Comparison of ENCODE assay signal across 26 cellular contexts in the genomic region with DNA sequence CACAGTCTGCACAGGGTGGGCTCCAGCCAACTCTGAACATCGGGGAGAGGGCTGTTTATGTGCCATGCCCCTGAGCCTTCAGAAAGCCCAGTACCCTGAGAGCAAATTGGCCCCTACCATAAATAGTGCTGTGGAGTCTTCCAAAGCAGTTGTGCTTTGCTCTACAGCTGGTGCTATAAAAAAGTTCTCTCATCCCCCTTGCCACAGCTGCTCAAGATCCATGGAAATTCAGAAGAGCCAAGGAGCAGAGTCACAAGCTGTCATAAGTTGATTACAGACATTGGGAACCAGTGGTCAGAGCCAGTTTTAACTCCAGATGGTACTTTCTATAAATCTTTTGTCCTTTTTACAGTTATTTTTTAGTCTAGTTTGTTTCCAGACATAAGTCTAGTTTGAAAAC.
"Had no signal": no experiment of that assay in that cellular context is flagged by ENCODE, and none has a peak within 500 bp of the region (broad histone marks: within the 10 kb centered on the region; RNA-seq: fewer than 3 reads in every experiment).

No MANE protein-coding gene starts in this region.

- DNase-seq: activated CD4-positive, alpha-beta memory T cell treated with anti-CD3 and anti-CD28 coated beads, Interleukin-2, amount 10 ng/mL, durations not matched to agents 7 days and 5 days; activated CD4-positive, alpha-beta T cell treated with anti-CD3 and anti-CD28 coated beads for 36 hours; activated CD4-positive, alpha-beta T cell treated with anti-CD3 and anti-CD28 coated beads, Interleukin-2, amount 10 ng/mL, durations not matched to agents 24 days and 14 days; activated CD4-positive, CD25-positive, alpha-beta regulatory T cell; activated CD4-positive, CD25-positive, alpha-beta regulatory T cell treated with anti-CD3 and anti-CD28 coated beads, Interleukin-2, amount 50 U/mL, for 72 hours; activated CD8-positive, alpha-beta memory T cell treated with anti-CD3 and anti-CD28 coated beads, Interleukin-2, amount 50 U/mL, for 48 hours; activated gamma-delta T cell; activated naive CD4-positive, alpha-beta T cell; activated naive CD4-positive, alpha-beta T cell treated with anti-CD3 and anti-CD28 coated beads, Interleukin-2, amount 10 ng/mL, durations not matched to agents 7 days and 5 days; activated naive CD8-positive, alpha-beta T cell treated with anti-CD3 and anti-CD28 coated beads, Interleukin-2, amount 10 ng/mL, durations not matched to agents 7 days and 5 days; activated T-cell treated with anti-CD3 and anti-CD28 coated beads for 4 hours; activated T-cell treated with anti-CD3 and anti-CD28 coated beads, Interleukin-2, amount 50 U/mL, for 24 hours; activated T-cell treated with anti-CD3 and anti-CD28 coated beads, Interleukin-2, amount 50 U/mL, for 72 hours; central memory CD4-positive, alpha-beta T cell; cerebellar nuclear complex; colonic mucosa; effector memory CD4-positive, alpha-beta T cell; endodermal cell; foreskin fibroblast; T-helper 2 cell had no signal

- H3K9me3 Mint-ChIP-seq: activated CD4-positive, alpha-beta memory T cell treated with anti-CD3 and anti-CD28 coated beads, Interleukin-2, amount 10 ng/mL, durations not matched to agents 7 days and 5 days; activated CD4-positive, alpha-beta T cell treated with anti-CD3 and anti-CD28 coated beads, Interleukin-2, amount 10 ng/mL, durations not matched to agents 24 days and 14 days; activated naive CD4-positive, alpha-beta T cell treated with anti-CD3 and anti-CD28 coated beads, Interleukin-2, amount 10 ng/mL, durations not matched to agents 7 days and 5 days; activated naive CD4-positive, alpha-beta T cell treated with anti-CD3 and anti-CD28 coated beads, Interleukin-2, amount 50 U/mL, for 72 hours; activated naive CD8-positive, alpha-beta T cell treated with anti-CD3 and anti-CD28 coated beads, Interleukin-2, amount 10 ng/mL, durations not matched to agents 7 days and 5 days; activated T-cell treated with anti-CD3 and anti-CD28 coated beads, Interleukin-2, amount 50 U/mL, for 24 hours; activated T-cell treated with anti-CD3 and anti-CD28 coated beads, Interleukin-2, amount 50 U/mL, for 72 hours had no signal

- H3K27ac Mint-ChIP-seq: activated CD4-positive, alpha-beta memory T cell treated with anti-CD3 and anti-CD28 coated beads, Interleukin-2, amount 10 ng/mL, durations not matched to agents 7 days and 5 days; activated CD4-positive, alpha-beta T cell treated with anti-CD3 and anti-CD28 coated beads for 36 hours; activated CD4-positive, alpha-beta T cell treated with anti-CD3 and anti-CD28 coated beads, Interleukin-2, amount 10 ng/mL, durations not matched to agents 24 days and 14 days; activated naive CD4-positive, alpha-beta T cell treated with anti-CD3 and anti-CD28 coated beads, Interleukin-2, amount 10 ng/mL, durations not matched to agents 7 days and 5 days; activated naive CD4-positive, alpha-beta T cell treated with anti-CD3 and anti-CD28 coated beads, Interleukin-2, amount 50 U/mL, for 72 hours; activated naive CD8-positive, alpha-beta T cell treated with anti-CD3 and anti-CD28 coated beads, Interleukin-2, amount 10 ng/mL, durations not matched to agents 7 days and 5 days; activated T-cell treated with anti-CD3 and anti-CD28 coated beads, Interleukin-2, amount 50 U/mL, for 24 hours; activated T-cell treated with anti-CD3 and anti-CD28 coated beads, Interleukin-2, amount 50 U/mL, for 72 hours; endodermal cell had no signal

- H3K9me3 ChIP-seq: ascending aorta, breast epithelium, colonic mucosa had no signal

- H3K4me3 ChIP-seq: ascending aorta, breast epithelium, cardiac muscle cell, colonic mucosa had no signal

- H3K4me1 ChIP-seq: ascending aorta, breast epithelium, colonic mucosa had no signal

- H3K27me3 ChIP-seq: ascending aorta, cardiac muscle cell had no signal

- H3K4me3 Mint-ChIP-seq: activated CD4-positive, alpha-beta memory T cell treated with anti-CD3 and anti-CD28 coated beads, Interleukin-2, amount 10 ng/mL, durations not matched to agents 7 days and 5 days; activated CD4-positive, alpha-beta T cell treated with anti-CD3 and anti-CD28 coated beads for 36 hours; activated CD4-positive, alpha-beta T cell treated with anti-CD3 and anti-CD28 coated beads, Interleukin-2, amount 10 ng/mL, durations not matched to agents 24 days and 14 days; activated naive CD4-positive, alpha-beta T cell treated with anti-CD3 and anti-CD28 coated beads, Interleukin-2, amount 10 ng/mL, durations not matched to agents 7 days and 5 days; activated naive CD8-positive, alpha-beta T cell treated with anti-CD3 and anti-CD28 coated beads, Interleukin-2, amount 10 ng/mL, durations not matched to agents 7 days and 5 days; activated T-cell treated with anti-CD3 and anti-CD28 coated beads, Interleukin-2, amount 50 U/mL, for 24 hours; activated T-cell treated with anti-CD3 and anti-CD28 coated beads, Interleukin-2, amount 50 U/mL, for 72 hours; brain; endodermal cell had no signal

- H3K36me3 Mint-ChIP-seq: activated naive CD4-positive, alpha-beta T cell treated with anti-CD3 and anti-CD28 coated beads, Interleukin-2, amount 10 ng/mL, durations not matched to agents 7 days and 5 days; activated naive CD8-positive, alpha-beta T cell treated with anti-CD3 and anti-CD28 coated beads, Interleukin-2, amount 10 ng/mL, durations not matched to agents 7 days and 5 days; brain had no signal

- H3K4me1 Mint-ChIP-seq: activated CD4-positive, alpha-beta memory T cell treated with anti-CD3 and anti-CD28 coated beads, Interleukin-2, amount 10 ng/mL, durations not matched to agents 7 days and 5 days; activated CD4-positive, alpha-beta T cell treated with anti-CD3 and anti-CD28 coated beads for 36 hours; activated CD4-positive, alpha-beta T cell treated with anti-CD3 and anti-CD28 coated beads, Interleukin-2, amount 10 ng/mL, durations not matched to agents 24 days and 14 days; activated naive CD4-positive, alpha-beta T cell treated with anti-CD3 and anti-CD28 coated beads, Interleukin-2, amount 10 ng/mL, durations not matched to agents 7 days and 5 days; endodermal cell had no signal

- H3K27ac ChIP-seq: ascending aorta, breast epithelium, cardiac muscle cell, colonic mucosa had no signal

- H3K36me3 ChIP-seq: ascending aorta, breast epithelium, cardiac muscle cell, colonic mucosa had no signal

- ATAC-seq: activated CD4-positive, alpha-beta T cell treated with anti-CD3 and anti-CD28 coated beads for 36 hours; activated naive CD4-positive, alpha-beta T cell treated with anti-CD3 and anti-CD28 coated beads, Interleukin-2, amount 50 U/mL, for 72 hours; activated T-cell treated with anti-CD3 and anti-CD28 coated beads, Interleukin-2, amount 50 U/mL, for 72 hours; esophagus mucosa had no signal
